ENCODE assay signal across 8 cellular contexts in the genomic region with DNA sequence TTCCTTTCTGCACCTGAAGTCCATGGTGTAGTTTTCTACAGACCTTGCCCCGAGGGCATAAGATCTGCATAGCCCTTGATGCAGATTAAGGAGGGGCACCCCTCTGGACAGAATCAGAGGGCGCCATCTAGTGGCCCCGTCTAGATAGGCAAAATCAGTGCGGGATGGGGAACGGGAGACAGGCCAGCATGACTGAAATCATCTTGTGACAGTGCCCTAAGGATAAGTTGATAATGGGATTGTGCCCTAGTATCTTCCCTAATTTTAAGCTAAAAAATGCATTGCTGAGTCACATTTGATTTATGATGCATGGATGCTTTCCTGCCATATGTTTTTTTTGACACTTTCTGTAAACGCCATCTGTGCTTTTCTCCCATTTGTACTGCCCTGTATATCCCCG. TPM values are rescaled to one million over a fixed set of nuclear protein-coding genes. Genes with fewer than 3 reads are reported as not detected.
DNase-seq lines count a peak whose midpoint lies in the region; ATAC-seq and TF ChIP-seq lines count a peak whose summit lies in the region.

No MANE protein-coding gene starts in this region.

- no peak overlapping the region for H3K9ac ChIP-seq in DND-41 (ENCODE audit: low read depth, low read length)

- ATAC-seq in DND-41 (ENCODE audit: insufficient read depth, low read depth): 0 out of 3 replicates have a peak, but pooled peaks have one; percentile 23
- no peak for ATAC-seq in GM19455 (IDR thresholded peaks at IDR 0.05; ENCODE audit: unreplicated experiment)
- no peak for ATAC-seq in HG03521 (IDR thresholded peaks at IDR 0.05; ENCODE audit: unreplicated experiment)

- H3K36me3 ChIP-seq in DND-41 (ENCODE audit: insufficient read depth, low read length): peaks cover 24% of the 10 kb centered on the region

- H3K27ac Mint-ChIP-seq in progenitor cell of endocrine pancreas: no peak overlapping the region

- H3K4me3 ChIP-seq in DND-41 (ENCODE audit: low read depth in 1 of 2, low read length in 2 of 2): no peak overlapping the region

- no peaks in the 10 kb centered on the region for H3K9me3 Mint-ChIP-seq in progenitor cell of endocrine pancreas (ENCODE audit: low read depth)

- H3K4me3 Mint-ChIP-seq in progenitor cell of endocrine pancreas (ENCODE audit: low read depth): no peak overlapping the region

- H3K4me1 ChIP-seq in DND-41 (ENCODE audit: insufficient read depth, low read length): peaks cover 20% of the 10 kb centered on the region

- no peaks in the 10 kb centered on the region for H3K79me2 ChIP-seq in DND-41 (ENCODE audit: insufficient read depth, low read length)

- H2AFZ ChIP-seq in DND-41 (ENCODE audit: low read depth, low read length): no peak overlapping the region

- H3K27me3 ChIP-seq in DND-41 (ENCODE audit: insufficient read depth, low read length, poor library complexity): no peaks in the 10 kb centered on the region

- H3K4me1 Mint-ChIP-seq in progenitor cell of endocrine pancreas (ENCODE audit: low read depth): no peaks in the 10 kb centered on the region

- CTCF ChIA-PET in RWPE1 (lab: Yijun Ruan, JAX): interaction anchor here (0.6 to 1.7 kb wide), 7 partner anchors 10 to 93 kb away, joined by 3 to 7 read pairs (median 3); no protein-coding TSS in a partner anchor

- no peaks in the 10 kb centered on the region for H3K9me3 ChIP-seq in DND-41 (ENCODE audit: insufficient read depth, low read length, severe bottlenecking)

- DNase-seq in DND-41: peak; percentile 69
- DNase-seq in Kasumi-1 (lab: John Stamatoyannopoulos, UW): peak; percentile 61 to 65
- DNase-seq in RWPE1 (ENCODE audit: low spot score): peak; percentile 82
- peak; percentile 71 for DNase-seq in activated naive CD4-positive, alpha-beta T cell treated with Interleukin-2 at 50 U/mL for 16 hours
- peak; percentile 84 for DNase-seq in germinal center (ENCODE audit: low spot score)
- DNase-seq in progenitor cell of endocrine pancreas (ENCODE audit: low spot score, unreplicated experiment): peak; percentile 42

- TF ChIP-seq CTCF in DND-41 (IDR thresholded peaks at IDR 0.05; ENCODE audit: borderline replicate concordance, extremely low read depth, low read length, poor library complexity, severe bottlenecking) (peak; percentile 86), RWPE1 (conservative IDR thresholded peaks at IDR 0.05; ENCODE audit: low read depth) (peak; percentile 74), progenitor cell of endocrine pancreas (IDR thresholded peaks at IDR 0.05; ENCODE audit: unreplicated experiment) (peak; percentile 76)

- no peak overlapping the region for H3K4me2 ChIP-seq in DND-41 (ENCODE audit: insufficient read depth, low read length)

- H3K27me3 Mint-ChIP-seq in progenitor cell of endocrine pancreas: no peaks in the 10 kb centered on the region

- H4K20me1 ChIP-seq in DND-41 (ENCODE audit: insufficient read depth, low read length): no peaks in the 10 kb centered on the region

- H3K27ac ChIP-seq in DND-41 (ENCODE audit: low read length) (no peak overlapping the region), RWPE1 (no peak overlapping the region)

- POLR2A ChIA-PET in RWPE1 (lab: Yijun Ruan, JAX; ENCODE audit: low non-redundant PET): no interaction called here

- H3K36me3 Mint-ChIP-seq in progenitor cell of endocrine pancreas (ENCODE audit: insufficient read depth): peaks cover 25% of the 10 kb centered on the region

RNA-seq across cellular contexts. Expression of a gene that starts 19.1 kb away (rescaled TPM):
- total RNA-seq in progenitor cell of endocrine pancreas: 147 and 150 TPM in 2 replicates

RNA-seq across cellular contexts. Expression of a gene that starts 58.3 kb away (rescaled TPM):
- total RNA-seq in progenitor cell of endocrine pancreas: 18.1 and 20.1 TPM in 2 replicates
